ENCODE assay signal across 1 cellular context in genomic region chr3:4060064-4060463, GRCh38.
TF ChIP-seq lines count a peak whose summit lies in the region.

No MANE protein-coding gene starts in this region.

TF ChIP-seq in H1, 55 proteins besides CTCF, POLR2A, EP300 and RAD21 (continued from another document):
- no peak for TF ChIP-seq CHD7 (IDR thresholded peaks at IDR 0.05; ENCODE audit: insufficient replicate concordance, low read length)
